In the genomic region with DNA sequence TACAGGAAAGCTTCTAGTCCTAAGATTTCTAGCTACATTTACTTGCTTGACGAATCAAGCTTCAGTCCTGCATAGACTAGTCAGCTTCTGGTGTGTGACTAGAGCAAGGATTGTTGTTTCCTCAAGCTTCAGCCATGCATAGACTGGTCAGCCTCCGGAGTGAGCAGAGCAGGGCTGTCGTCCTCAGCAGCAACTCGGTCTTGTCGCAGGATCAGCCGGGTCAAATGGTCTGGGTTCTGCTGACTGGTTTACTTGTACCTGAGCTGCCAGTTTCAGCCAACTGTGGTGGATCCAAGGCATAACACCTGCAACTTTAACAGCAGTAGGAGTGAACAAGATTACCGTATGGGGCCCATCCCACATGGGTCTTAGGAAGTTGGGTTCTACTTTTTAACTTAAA, we compare ENCODE assay signal across 1 cellular context.
A peak's percentile ranks its signal among the peaks of the same experiment; 100 is the strongest.
TF ChIP-seq lines count a peak whose summit lies in the region.

No MANE protein-coding gene starts in this region.

TF ChIP-seq in K562, 482 proteins besides CTCF, POLR2A, EP300 and RAD21 (continued from another document):
- 0 out of 2 replicates have a peak, but pooled peaks have one; percentile 30 for TF ChIP-seq SMAD4 (CRISPR knock-in tag; conservative IDR thresholded peaks at IDR 0.05)
- peak; percentile 45; the same call in 1 of the 2 replicates for TF ChIP-seq HSF4 (CRISPR knock-in tag; IDR thresholded peaks at IDR 0.05; ENCODE audit: borderline replicate concordance)
- TF ChIP-seq ELF2 (CRISPR knock-in tag; IDR thresholded peaks at IDR 0.05), result peak; percentile 25; the same call in 1 of the 2 replicates
- 0 out of 2 replicates have a peak, but pooled peaks have one; percentile 4 for TF ChIP-seq C11orf30 (IDR thresholded peaks at IDR 0.05; ENCODE audit: low read depth)
- TF ChIP-seq, protein P1, sequence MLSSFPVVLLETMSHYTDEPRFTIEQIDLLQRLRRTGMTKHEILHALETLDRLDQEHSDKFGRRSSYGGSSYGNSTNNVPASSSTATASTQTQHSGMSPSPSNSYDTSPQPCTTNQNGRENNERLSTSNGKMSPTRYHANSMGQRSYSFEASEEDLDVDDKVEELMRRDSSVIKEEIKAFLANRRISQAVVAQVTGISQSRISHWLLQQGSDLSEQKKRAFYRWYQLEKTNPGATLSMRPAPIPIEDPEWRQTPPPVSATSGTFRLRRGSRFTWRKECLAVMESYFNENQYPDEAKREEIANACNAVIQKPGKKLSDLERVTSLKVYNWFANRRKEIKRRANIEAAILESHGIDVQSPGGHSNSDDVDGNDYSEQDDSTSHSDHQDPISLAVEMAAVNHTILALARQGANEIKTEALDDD (IDR thresholded peaks at IDR 0.05), result peak; percentile 94
- TF ChIP-seq HLTF (IDR thresholded peaks at IDR 0.05), result no peak
TF ChIP-seq in K562: peak in this region for 7.
